In the genomic region with DNA sequence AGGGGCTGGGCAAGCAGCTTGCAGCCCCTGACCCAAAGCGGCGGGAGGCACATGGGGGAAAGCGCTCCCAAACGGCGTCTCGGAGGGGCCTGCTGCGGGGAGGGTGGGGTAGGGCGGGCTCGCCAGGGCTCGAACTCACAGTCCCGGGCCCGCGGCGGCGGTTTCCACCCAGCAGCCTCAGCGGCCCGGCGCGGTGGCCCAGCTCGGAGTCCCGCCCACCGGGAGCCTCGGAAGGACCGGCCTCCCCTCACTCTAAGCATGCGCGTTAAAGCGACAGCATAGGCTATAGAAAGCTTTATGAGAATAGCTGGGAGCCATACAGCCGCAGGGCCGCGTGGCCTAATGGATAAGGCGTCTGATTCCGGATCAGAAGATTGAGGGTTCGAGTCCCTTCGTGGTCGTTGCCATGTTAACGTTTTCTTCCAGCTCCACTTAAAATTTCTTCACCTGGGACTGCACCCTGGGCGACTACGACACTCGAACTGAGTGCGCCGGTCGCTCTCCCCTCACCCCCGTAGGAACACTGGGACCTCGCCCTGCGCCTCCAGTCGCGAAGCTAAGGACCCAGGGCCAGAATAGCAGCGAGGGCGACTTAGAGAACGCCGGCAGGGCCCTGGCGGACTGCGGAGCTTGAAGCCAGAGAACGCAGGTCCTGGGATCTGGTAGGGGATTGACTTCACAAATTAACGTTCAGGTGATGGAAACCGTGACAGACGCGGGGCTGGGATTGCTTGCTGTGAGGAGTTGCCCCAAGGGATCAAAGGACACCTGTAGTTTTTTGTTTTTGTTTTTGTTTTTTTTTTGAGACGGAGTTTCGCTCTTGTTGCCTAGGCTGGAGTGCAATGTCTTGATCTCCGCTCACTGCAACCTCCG, we compare ENCODE assay signal across 8 cellular contexts. TPM values are rescaled to one million over a fixed set of nuclear protein-coding genes. Genes with fewer than 3 reads are reported as not detected.
A peak's percentile ranks its signal among the peaks of the same experiment; 100 is the strongest.
DNase-seq lines count a peak whose midpoint lies in the region; ATAC-seq and TF ChIP-seq lines count a peak whose summit lies in the region.

No MANE protein-coding gene starts in this region.

- H3K36me3 Mint-ChIP-seq in activated B cell treated with CpG ODN at 0.5 μM for 24 hours (ENCODE audit: low read depth): peaks cover 7% of the 10 kb centered on the region

- no peaks in the 10 kb centered on the region for H3K27me3 Mint-ChIP-seq in activated B cell treated with CpG ODN at 0.5 μM for 24 hours

- intact Hi-C loops in activated B cell treated with CpG ODN at 0.5 μM for 24 hours (cut with micrococcal nuclease): loop anchor here (1.0 to 10.0 kb wide), 9 partner anchors 8 to 1186 kb away; a partner anchor contains a TSS

- DNase-seq in AG08396 (ENCODE audit: low spot score) (peak; percentile 99), NCI-H2227 treated with DMSO at 0.1 percent for 48 hours (lab: John Stamatoyannopoulos, UW) (peak; percentile 98), activated B cell treated with CpG ODN at 0.5 μM for 24 hours (peak; percentile 95), caudate nucleus (lab: John Stamatoyannopoulos, UW) (peak in 58 of 61 donors; percentile 58 to 97 (median 88)), islet precursor cell (peak; percentile 99)
- DNase-seq in stimulated activated CD4-positive, alpha-beta T cell treated with anti-CD3 and anti-CD28 coated beads, Interleukin-12 subunit alpha, Interleukin-12 subunit beta, amount 100 ng/mL, for 4 hours: peak; percentile 99

- peak overlapping the region; percentile 88 for H3K4me3 Mint-ChIP-seq in activated B cell treated with CpG ODN at 0.5 μM for 24 hours

- POLR2A ChIA-PET in activated B cell treated with CpG ODN at 0.5 μM for 24 hours (lab: Charles Lee): interaction anchor here (0.5 to 3.1 kb wide), 24 partner anchors 9 to 1122 kb away, joined by 3 to 59 read pairs (median 5); a partner anchor contains a TSS

- peak overlapping the region; percentile 91 for H3K27ac Mint-ChIP-seq in activated B cell treated with CpG ODN at 0.5 μM for 24 hours

- peaks cover 25% of the 10 kb centered on the region for H3K4me1 Mint-ChIP-seq in activated B cell treated with CpG ODN at 0.5 μM for 24 hours

- H3K27ac ChIP-seq in caudate nucleus (ENCODE audit: low read depth, low read length): peak overlapping the region; percentile 91

- CTCF ChIA-PET in activated B cell treated with CpG ODN at 0.5 μM for 24 hours (lab: Charles Lee): interaction anchor here (0.9 to 2.0 kb wide), 7 partner anchors 16 to 92 kb away, joined by 3 to 11 read pairs (median 5); no protein-coding TSS in a partner anchor

- H3K9me3 Mint-ChIP-seq in activated B cell treated with CpG ODN at 0.5 μM for 24 hours: peaks cover 3% of the 10 kb centered on the region

- peak; percentile 63 for ATAC-seq in GM19023 (IDR thresholded peaks at IDR 0.05; ENCODE audit: unreplicated experiment)
- ATAC-seq in HG03175 (IDR thresholded peaks at IDR 0.05; ENCODE audit: unreplicated experiment): peak; percentile 73
- ATAC-seq in activated B cell treated with CpG ODN at 0.5 μM for 24 hours (ENCODE audit: low read depth): peak; percentile 87

- TF ChIP-seq CTCF in activated B cell treated with CpG ODN at 0.5 μM for 24 hours (IDR thresholded peaks at IDR 0.05): no peak

RNA-seq across cellular contexts. Expression of a gene that starts 15.8 kb away (rescaled TPM):
- total RNA-seq in activated B cell treated with CpG ODN at 0.5 μM for 24 hours: 5.6 and 5.7 TPM in 2 replicates

RNA-seq across cellular contexts. Expression of a gene that starts 37.4 kb away (rescaled TPM):
- total RNA-seq in activated B cell treated with CpG ODN at 0.5 μM for 24 hours: not detected in 2 replicates

RNA-seq across cellular contexts. Expression of a gene that starts 38.2 kb away (rescaled TPM):
- total RNA-seq in activated B cell treated with CpG ODN at 0.5 μM for 24 hours: not detected in 2 replicates

RNA-seq across cellular contexts. Expression of a gene that starts 51.5 kb away (rescaled TPM):
- total RNA-seq in activated B cell treated with CpG ODN at 0.5 μM for 24 hours: not detected in 2 replicates

Comparison
In these comparisons a context has a peak if more than half of its experiments do, and no peak if none do; other contexts are left out.
1. Peak in every context shown above with its lines: DNase-seq, ATAC-seq and H3K27ac ChIP-seq.